In genomic region chr4:7254736-7255487, GRCh38 we compare ENCODE assay signal across 1 cellular context.
A peak's percentile ranks its signal among the peaks of the same experiment; 100 is the strongest.
TF ChIP-seq lines count a peak whose summit lies in the region.

No MANE protein-coding gene starts in this region.

TF ChIP-seq in GM12878, 131 proteins besides CTCF, POLR2A, EP300 and RAD21 (continued from another document and continues in another):
- no peak for TF ChIP-seq ZNF687 (IDR thresholded peaks at IDR 0.05)
- TF ChIP-seq BCL3 (IDR thresholded peaks at IDR 0.05; ENCODE audit: borderline replicate concordance, insufficient read depth, low read depth, low read length, poor library complexity, severe bottlenecking): peak; percentile 58
- peak; percentile 65; the same call in 1 of the 2 replicates for TF ChIP-seq PAX5 (IDR thresholded peaks at IDR 0.05; ENCODE audit: borderline replicate concordance, low read depth, low read length)
- TF ChIP-seq NBN (IDR thresholded peaks at IDR 0.05): 0 out of 2 replicates have a peak, but pooled peaks have one; percentile 46
- TF ChIP-seq, protein P1, sequence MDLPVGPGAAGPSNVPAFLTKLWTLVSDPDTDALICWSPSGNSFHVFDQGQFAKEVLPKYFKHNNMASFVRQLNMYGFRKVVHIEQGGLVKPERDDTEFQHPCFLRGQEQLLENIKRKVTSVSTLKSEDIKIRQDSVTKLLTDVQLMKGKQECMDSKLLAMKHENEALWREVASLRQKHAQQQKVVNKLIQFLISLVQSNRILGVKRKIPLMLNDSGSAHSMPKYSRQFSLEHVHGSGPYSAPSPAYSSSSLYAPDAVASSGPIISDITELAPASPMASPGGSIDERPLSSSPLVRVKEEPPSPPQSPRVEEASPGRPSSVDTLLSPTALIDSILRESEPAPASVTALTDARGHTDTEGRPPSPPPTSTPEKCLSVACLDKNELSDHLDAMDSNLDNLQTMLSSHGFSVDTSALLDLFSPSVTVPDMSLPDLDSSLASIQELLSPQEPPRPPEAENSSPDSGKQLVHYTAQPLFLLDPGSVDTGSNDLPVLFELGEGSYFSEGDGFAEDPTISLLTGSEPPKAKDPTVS (IDR thresholded peaks at IDR 0.05; ENCODE audit: low read depth, low read length): no peak
- no peak for TF ChIP-seq TAF1 (IDR thresholded peaks at IDR 0.05; ENCODE audit: borderline replicate concordance, low read depth, low read length)
- no peak for TF ChIP-seq STAT1 (conservative IDR thresholded peaks at IDR 0.05)
- peak; percentile 17; the same call in 1 of the 3 replicates for TF ChIP-seq POU2F2 (IDR thresholded peaks at IDR 0.05; ENCODE audit: borderline replicate concordance, low read depth, low read length)
- TF ChIP-seq, protein P2, sequence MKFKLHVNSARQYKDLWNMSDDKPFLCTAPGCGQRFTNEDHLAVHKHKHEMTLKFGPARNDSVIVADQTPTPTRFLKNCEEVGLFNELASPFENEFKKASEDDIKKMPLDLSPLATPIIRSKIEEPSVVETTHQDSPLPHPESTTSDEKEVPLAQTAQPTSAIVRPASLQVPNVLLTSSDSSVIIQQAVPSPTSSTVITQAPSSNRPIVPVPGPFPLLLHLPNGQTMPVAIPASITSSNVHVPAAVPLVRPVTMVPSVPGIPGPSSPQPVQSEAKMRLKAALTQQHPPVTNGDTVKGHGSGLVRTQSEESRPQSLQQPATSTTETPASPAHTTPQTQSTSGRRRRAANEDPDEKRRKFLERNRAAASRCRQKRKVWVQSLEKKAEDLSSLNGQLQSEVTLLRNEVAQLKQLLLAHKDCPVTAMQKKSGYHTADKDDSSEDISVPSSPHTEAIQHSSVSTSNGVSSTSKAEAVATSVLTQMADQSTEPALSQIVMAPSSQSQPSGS (IDR thresholded peaks at IDR 0.05; ENCODE audit: low read length): peak; percentile 50; the same call in 1 of the 2 replicates
- TF ChIP-seq MEF2B (IDR thresholded peaks at IDR 0.05; ENCODE audit: partially characterized antibody, poor library complexity, severe bottlenecking): peak; percentile 99
- no peak for TF ChIP-seq PKNOX1 (IDR thresholded peaks at IDR 0.05)
- TF ChIP-seq ELK1 (IDR thresholded peaks at IDR 0.05; ENCODE audit: low read depth, low read length): no peak
- no peak for TF ChIP-seq IRF3 (IDR thresholded peaks at IDR 0.05)
- TF ChIP-seq, protein P3, sequence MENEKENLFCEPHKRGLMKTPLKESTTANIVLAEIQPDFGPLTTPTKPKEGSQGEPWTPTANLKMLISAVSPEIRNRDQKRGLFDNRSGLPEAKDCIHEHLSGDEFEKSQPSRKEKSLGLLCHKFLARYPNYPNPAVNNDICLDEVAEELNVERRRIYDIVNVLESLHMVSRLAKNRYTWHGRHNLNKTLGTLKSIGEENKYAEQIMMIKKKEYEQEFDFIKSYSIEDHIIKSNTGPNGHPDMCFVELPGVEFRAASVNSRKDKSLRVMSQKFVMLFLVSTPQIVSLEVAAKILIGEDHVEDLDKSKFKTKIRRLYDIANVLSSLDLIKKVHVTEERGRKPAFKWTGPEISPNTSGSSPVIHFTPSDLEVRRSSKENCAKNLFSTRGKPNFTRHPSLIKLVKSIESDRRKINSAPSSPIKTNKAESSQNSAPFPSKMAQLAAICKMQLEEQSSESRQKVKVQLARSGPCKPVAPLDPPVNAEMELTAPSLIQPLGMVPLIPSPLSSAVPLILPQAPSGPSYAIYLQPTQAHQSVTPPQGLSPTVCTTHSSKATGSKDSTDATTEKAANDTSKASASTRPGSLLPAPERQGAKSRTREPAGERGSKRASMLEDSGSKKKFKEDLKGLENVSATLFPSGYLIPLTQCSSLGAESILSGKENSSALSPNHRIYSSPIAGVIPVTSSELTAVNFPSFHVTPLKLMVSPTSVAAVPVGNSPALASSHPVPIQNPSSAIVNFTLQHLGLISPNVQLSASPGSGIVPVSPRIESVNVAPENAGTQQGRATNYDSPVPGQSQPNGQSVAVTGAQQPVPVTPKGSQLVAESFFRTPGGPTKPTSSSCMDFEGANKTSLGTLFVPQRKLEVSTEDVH (IDR thresholded peaks at IDR 0.05; ENCODE audit: low read depth, partially characterized antibody): no peak
- TF ChIP-seq FOXK2 (IDR thresholded peaks at IDR 0.05): no peak
- no peak for TF ChIP-seq ZSCAN29 (IDR thresholded peaks at IDR 0.05)
- no peak for TF ChIP-seq ZNF274 (IDR thresholded peaks at IDR 0.05; ENCODE audit: insufficient read depth, insufficient read length)
- TF ChIP-seq YY1 (IDR thresholded peaks at IDR 0.05; ENCODE audit: low read depth, low read length): no peak
- peak; percentile 46; the same call in 1 of the 2 replicates for TF ChIP-seq EED (IDR thresholded peaks at IDR 0.05; ENCODE audit: low read depth)
- no peak for TF ChIP-seq E2F4 (IDR thresholded peaks at IDR 0.05; ENCODE audit: low read depth, low read length)
- TF ChIP-seq ZZZ3 (IDR thresholded peaks at IDR 0.05; ENCODE audit: control insufficient read depth, insufficient read length, low read depth): no peak
- TF ChIP-seq CUX1 (IDR thresholded peaks at IDR 0.05; ENCODE audit: insufficient replicate concordance, low read depth, low read length): peak; percentile 83
- peak; percentile 64 for TF ChIP-seq JUNB (IDR thresholded peaks at IDR 0.05)
- TF ChIP-seq SREBF2 (IDR thresholded peaks at IDR 0.05; ENCODE audit: low read length): no peak
- no peak for TF ChIP-seq KLF5 (IDR thresholded peaks at IDR 0.05; ENCODE audit: partially characterized antibody)
- TF ChIP-seq HDAC2 (IDR thresholded peaks at IDR 0.05): no peak
- TF ChIP-seq MEF2A (IDR thresholded peaks at IDR 0.05; ENCODE audit: insufficient read depth, low read depth, low read length): no peak
